19 cellular contexts compared by ENCODE assay signal in the genomic region with DNA sequence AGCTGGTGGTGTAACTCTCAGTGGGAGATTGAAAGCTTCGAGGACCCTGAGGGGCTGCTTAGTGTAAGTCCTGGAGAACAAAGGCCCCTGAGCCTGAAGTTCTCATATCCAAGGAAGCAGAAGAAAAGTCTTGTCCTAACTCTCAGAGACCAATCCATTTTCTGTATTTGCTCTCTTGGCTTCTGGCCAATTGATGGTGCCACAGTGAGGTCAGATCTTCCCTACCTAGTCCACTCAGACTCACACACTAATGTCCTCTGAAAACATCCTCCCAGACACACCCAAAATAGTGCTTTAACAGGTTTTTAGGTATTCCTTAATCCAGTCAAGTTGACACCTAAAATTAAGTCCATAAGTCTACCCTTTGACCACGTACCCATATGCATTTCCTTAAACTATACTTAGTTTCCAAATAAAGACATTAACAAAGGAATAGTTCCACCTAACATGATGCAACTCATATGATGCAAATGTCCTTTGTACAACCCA. TPM values are rescaled to one million over a fixed set of nuclear protein-coding genes. Genes with fewer than 3 reads are reported as not detected.
DNase-seq lines count a peak whose midpoint lies in the region; ATAC-seq and TF ChIP-seq lines count a peak whose summit lies in the region.
"Had no signal": no experiment of that assay in that cellular context is flagged by ENCODE, and none has a peak within 500 bp of the region (broad histone marks: within the 10 kb centered on the region; RNA-seq: fewer than 3 reads in every experiment).

No MANE protein-coding gene starts in this region.

- DNase-seq in DMS 273 (lab: John Stamatoyannopoulos, UW; ENCODE audit: unreplicated experiment) (peak; percentile 9), DMS 273 treated with DMSO at 0.1 percent for 48 hours (lab: John Stamatoyannopoulos, UW) (no peak), epithelial cell of esophagus (ENCODE audit: low read depth) (peak; percentile 19), NCI-H510A (lab: John Stamatoyannopoulos, UW) (no peak)
- DNase-seq in activated T-cell treated with anti-CD3 and anti-CD28 coated beads, Interleukin-2, amount 50 U/mL, for 72 hours = no peak
- no peak for DNase-seq in activated T-cell treated with anti-CD3 and anti-CD28 coated beads, Interleukin-2, amount 50 U/mL, for 1 hour
- DNase-seq in stimulated activated naive B cell treated with anti-CD40 and anti-IgM and Interleukin-4, amounts not matched to agents 10 μg/mL and 1 μg/mL and 100 μg/mL, for 72 hours = no peak
- DNase-seq in activated CD4-positive, alpha-beta T cell treated with anti-CD3 and anti-CD28 coated beads for 4 hours = no peak
- DNase-seq: Caco-2, dorsolateral prefrontal cortex, kidney glomerular epithelial cell, midbrain, NCI-H1436, stomach, upper lobe of left lung had no signal

- H3K9me3 Mint-ChIP-seq in activated T-cell treated with anti-CD3 and anti-CD28 coated beads, Interleukin-2, amount 50 U/mL, for 72 hours = no peaks in the 10 kb centered on the region
- H3K9me3 Mint-ChIP-seq in stimulated activated naive B cell treated with anti-CD40 and anti-IgM and Interleukin-4, amounts not matched to agents 10 μg/mL and 1 μg/mL and 100 μg/mL, for 72 hours = no peaks in the 10 kb centered on the region
- H3K9me3 Mint-ChIP-seq: nephron had no signal

- peaks cover 73% of the 10 kb centered on the region for H3K4me1 Mint-ChIP-seq in activated T-cell treated with anti-CD3 and anti-CD28 coated beads, Interleukin-2, amount 50 U/mL, for 72 hours (ENCODE audit: low read depth)
- peaks cover 34 to 59% of the 10 kb centered on the region in 2 donors for H3K4me1 Mint-ChIP-seq in stimulated activated naive B cell treated with anti-CD40 and anti-IgM and Interleukin-4, amounts not matched to agents 10 μg/mL and 1 μg/mL and 100 μg/mL, for 72 hours
- H3K4me1 Mint-ChIP-seq: nephron had no signal

- no peak for TF ChIP-seq CTCF in epithelial cell of esophagus (IDR thresholded peaks at IDR 0.05; ENCODE audit: insufficient read depth, low read depth, low read length, missing control alignments)

- no peaks in the 10 kb centered on the region for H3K27me3 Mint-ChIP-seq in activated T-cell treated with anti-CD3 and anti-CD28 coated beads, Interleukin-2, amount 50 U/mL, for 72 hours (ENCODE audit: low read depth)
- no peaks in the 10 kb centered on the region for H3K27me3 Mint-ChIP-seq in stimulated activated naive B cell treated with anti-CD40 and anti-IgM and Interleukin-4, amounts not matched to agents 10 μg/mL and 1 μg/mL and 100 μg/mL, for 72 hours

- no peak for ATAC-seq in activated T-cell treated with anti-CD3 and anti-CD28 coated beads, Interleukin-2, amount 50 U/mL, for 72 hours (replicated peaks in 1 of 2)
- ATAC-seq in stimulated activated naive B cell treated with anti-CD40 and anti-IgM and Interleukin-4, amounts not matched to agents 10 μg/mL and 1 μg/mL and 100 μg/mL, for 72 hours (replicated peaks) = no peak
- ATAC-seq: gastroesophageal sphincter had no signal

- no peak overlapping the region for H3K4me3 Mint-ChIP-seq in activated T-cell treated with anti-CD3 and anti-CD28 coated beads, Interleukin-2, amount 50 U/mL, for 72 hours
- H3K4me3 Mint-ChIP-seq in stimulated activated naive B cell treated with anti-CD40 and anti-IgM and Interleukin-4, amounts not matched to agents 10 μg/mL and 1 μg/mL and 100 μg/mL, for 72 hours = no peak overlapping the region
- H3K4me3 Mint-ChIP-seq: nephron had no signal

- peak overlapping the region; percentile 27 for H3K27ac Mint-ChIP-seq in activated T-cell treated with anti-CD3 and anti-CD28 coated beads, Interleukin-2, amount 50 U/mL, for 72 hours
- peak overlapping the region; percentile 14 for H3K27ac Mint-ChIP-seq in stimulated activated naive B cell treated with anti-CD40 and anti-IgM and Interleukin-4, amounts not matched to agents 10 μg/mL and 1 μg/mL and 100 μg/mL, for 72 hours
- H3K27ac Mint-ChIP-seq: nephron had no signal

- peaks cover 0 to 13% of the 10 kb centered on the region in 2 donors for H3K36me3 Mint-ChIP-seq in activated T-cell treated with anti-CD3 and anti-CD28 coated beads, Interleukin-2, amount 50 U/mL, for 72 hours (ENCODE audit: insufficient read depth in 2 of 2)
- peaks cover 28 to 43% of the 10 kb centered on the region in 2 donors for H3K36me3 Mint-ChIP-seq in stimulated activated naive B cell treated with anti-CD40 and anti-IgM and Interleukin-4, amounts not matched to agents 10 μg/mL and 1 μg/mL and 100 μg/mL, for 72 hours

- H3K4me3 ChIP-seq in epithelial cell of esophagus (ENCODE audit: low read length) = no peak overlapping the region
- H3K4me3 ChIP-seq: cardiac muscle cell, dorsolateral prefrontal cortex, gastroesophageal sphincter, prostate gland, stomach, upper lobe of left lung had no signal

RNA-seq across cellular contexts. Expression of a gene that starts 29.4 kb away (rescaled TPM):
- total RNA-seq in activated T-cell treated with anti-CD3 and anti-CD28 coated beads, Interleukin-2, amount 50 U/mL, for 72 hours = 10 to 100 TPM; 55.3 to 68.0 TPM

Comparison
In these comparisons a context has a peak if more than half of its experiments do, and no peak if none do; other contexts are left out.
1. DNase-seq: peak in DMS 273 (single experiment) and epithelial cell of esophagus (single experiment); none in DMS 273 treated with DMSO at 0.1 percent for 48 hours (single experiment), activated T-cell treated with anti-CD3 and anti-CD28 coated beads, Interleukin-2, amount 50 U/mL, for 72 hours (0 of 2), activated T-cell treated with anti-CD3 and anti-CD28 coated beads, Interleukin-2, amount 50 U/mL, for 1 hour (single experiment), stimulated activated naive B cell treated with anti-CD40 and anti-IgM and Interleukin-4, amounts not matched to agents 10 μg/mL and 1 μg/mL and 100 μg/mL, for 72 hours (single experiment), NCI-H510A (single experiment) and activated CD4-positive, alpha-beta T cell treated with anti-CD3 and anti-CD28 coated beads for 4 hours (0 of 2).